ENCODE assay signal across 26 cellular contexts in genomic region chr2:20433249-20433648, GRCh38. TPM values are rescaled to one million over a fixed set of nuclear protein-coding genes. Genes with fewer than 3 reads are reported as not detected.
A peak's percentile ranks its signal among the peaks of the same experiment; 100 is the strongest.
DNase-seq lines count a peak whose midpoint lies in the region; FAIRE-seq and TF ChIP-seq lines count a peak whose summit lies in the region.
"Had no signal": no experiment of that assay in that cellular context is flagged by ENCODE, and none has a peak within 500 bp of the region (broad histone marks: within the 10 kb centered on the region; RNA-seq: fewer than 3 reads in every experiment).

No MANE protein-coding gene starts in this region.

- no peaks in the 10 kb centered on the region for H3K9me3 ChIP-seq in liver (ENCODE audit: control insufficient read depth in 4 of 4, low read length in 3 of 4)
- no peaks in the 10 kb centered on the region for H3K9me3 ChIP-seq in stomach

- H3K4me3 ChIP-seq in liver (ENCODE audit: low read depth in 1 of 3, low read length in 3 of 3) (no peak overlapping the region), stomach (no peak overlapping the region)
- H3K4me3 ChIP-seq: GM23338, K562 had no signal

- no peak for TF ChIP-seq CTCF in CD14-positive monocyte (IDR thresholded peaks at IDR 0.05)
- TF ChIP-seq CTCF in liver (IDR thresholded peaks at IDR 0.05; ENCODE audit: low read depth, low read length, missing input control) = no peak
- TF ChIP-seq CTCF in stomach (IDR thresholded peaks at IDR 0.05) = no peak

- peaks cover 0 to 2% (median 0%) of the 10 kb centered on the region in 7 donors for H3K9me3 Mint-ChIP-seq in CD14-positive monocyte
- H3K9me3 Mint-ChIP-seq: CD8-positive, alpha-beta memory T cell; GM23338; H9 had no signal

- H3K4me1 Mint-ChIP-seq in CD14-positive monocyte = peaks cover 65% of the 10 kb centered on the region
- H3K4me1 Mint-ChIP-seq: CD8-positive, alpha-beta memory T cell; GM23338 had no signal

- peaks cover 0 to 2% (median 1%) of the 10 kb centered on the region in 3 donors for H3K27me3 Mint-ChIP-seq in CD14-positive monocyte (ENCODE audit: low read depth in 3 of 3)

- no peak for TF ChIP-seq POLR2A in stomach (IDR thresholded peaks at IDR 0.05)

- H3K9ac ChIP-seq in liver (ENCODE audit: low read depth in 1 of 2, low read length in 2 of 2) = peak overlapping the region in 1 of 2 donors; percentile 23

- peak overlapping the region in 5 of 7 donors; percentile 33 to 80 (median 72) for H3K27ac Mint-ChIP-seq in CD14-positive monocyte
- H3K27ac Mint-ChIP-seq: B cell; CD8-positive, alpha-beta memory T cell; GM23338; H9 had no signal

- H3K27me3 ChIP-seq in liver (ENCODE audit: control insufficient read depth in 4 of 4, insufficient read depth in 4 of 4, low read length in 3 of 4) (no peaks in the 10 kb centered on the region), stomach (no peaks in the 10 kb centered on the region)

- no peak overlapping the region for H3K4me3 Mint-ChIP-seq in CD14-positive monocyte
- H3K4me3 Mint-ChIP-seq: B cell; CD8-positive, alpha-beta memory T cell; GM23338; H9 had no signal

- H3K4me1 ChIP-seq in liver (ENCODE audit: control insufficient read depth in 4 of 4, insufficient read depth in 4 of 4, low read length in 3 of 4) (peaks cover 7 to 18% (median 15%) of the 10 kb centered on the region in 4 donors), stomach (peaks cover 5 to 40% (median 25%) of the 10 kb centered on the region in 4 donors)

- WGBS in liver = 78% methylated on average over 7 of the region's 7 CpGs
- WGBS in stomach, 5 donors = 79 to 91% (median 83%) methylated on average over 7 of the region's 7 CpGs

- DNase-seq in CD14-positive monocyte (ENCODE audit: low spot score) (no peak), stomach (no peak), COR-L47 (lab: John Stamatoyannopoulos, UW) (no peak), NCI-H187 (lab: John Stamatoyannopoulos, UW) (no peak), RCC 7860 (ENCODE audit: low spot score) (no peak)
- DNase-seq in activated CD8-positive, alpha-beta memory T cell treated with anti-CD3 and anti-CD28 coated beads, Interleukin-2, amount 50 U/mL, for 48 hours = peak; percentile 37
- DNase-seq: Calu3; CD8-positive, alpha-beta memory T cell; DMS79 treated with DMSO at 0.1 percent for 48 hours; GF-D8; H9; Kasumi-1; MV-4-11; NCI-H1105; NCI-H146; NCI-H2029 treated with DMSO at 0.1 percent for 48 hours; NCI-H446 treated with DMSO at 0.1 percent for 48 hours; NCI-H526; NCI-H82; SHP77 had no signal

- H3K36me3 Mint-ChIP-seq in CD14-positive monocyte = peaks cover 6% of the 10 kb centered on the region in 2 donors

- H3K36me3 ChIP-seq in liver (ENCODE audit: control insufficient read depth in 4 of 4, insufficient read depth in 3 of 4, low read depth in 1 of 4, low read length in 3 of 4) = no peaks in the 10 kb centered on the region
- no peaks in the 10 kb centered on the region for H3K36me3 ChIP-seq in stomach

- no peak for TF ChIP-seq EP300 in stomach (IDR thresholded peaks at IDR 0.05)

- intact Hi-C loops in CD14-positive monocyte (cut with micrococcal nuclease) = no loop called here
- intact Hi-C loops in stomach (cut with DNase I; ENCODE audit: low total_unique reads) = no loop called here

- no peak for FAIRE-seq in RCC 7860 (lab: Jason Lieb, UNC)
- FAIRE-seq: GM12891, K562 had no signal

- H3K27ac ChIP-seq in liver (ENCODE audit: low read depth in 1 of 2, low read length in 2 of 2) (peak overlapping the region; percentile 70 to 82), stomach (peak overlapping the region in 3 of 5 donors; percentile 13 to 56 (median 40))
- H3K27ac ChIP-seq: RWPE1 had no signal

- no peak for TF ChIP-seq RAD21 in liver (IDR thresholded peaks at IDR 0.05)

TF ChIP-seq in liver, 16 proteins besides CTCF, POLR2A, EP300 and RAD21:
- TF ChIP-seq NR2F2 (IDR thresholded peaks at IDR 0.05) (no peak), FOXA1 (IDR thresholded peaks at IDR 0.05) (no peak), RXRA (IDR thresholded peaks at IDR 0.05) (no peak), SP1 (IDR thresholded peaks at IDR 0.05) (no peak), FOXA2 (IDR thresholded peaks at IDR 0.05) (no peak), TAF1 (conservative IDR thresholded peaks at IDR 0.05) (no peak), YY1 (IDR thresholded peaks at IDR 0.05) (no peak)

RNA-seq across cellular contexts. Expression of gene RHOB, which starts 13.6 kb away (rescaled TPM):
- polyA plus RNA-seq in CD14-positive monocyte = 10 to 100 TPM; 43.3 to 66.3 TPM
- total RNA-seq in liver = 100 to 1,000 TPM in 1 of 2 donors, 10 to 100 TPM in 1; 82.6 to 634 TPM
- polyA plus RNA-seq in liver = 100 to 1,000 TPM; 114 to 207 TPM
- total RNA-seq in stomach = 1,000 to 10,000 TPM in 1 of 5 donors, 100 to 1,000 TPM in 4; 353 to 1,146 (median 607) TPM
- 100 to 1,000 TPM; 143 to 327 (median 145) TPM for polyA plus RNA-seq in stomach
